Comparison of ENCODE assay signal across 20 cellular contexts in the genomic region with DNA sequence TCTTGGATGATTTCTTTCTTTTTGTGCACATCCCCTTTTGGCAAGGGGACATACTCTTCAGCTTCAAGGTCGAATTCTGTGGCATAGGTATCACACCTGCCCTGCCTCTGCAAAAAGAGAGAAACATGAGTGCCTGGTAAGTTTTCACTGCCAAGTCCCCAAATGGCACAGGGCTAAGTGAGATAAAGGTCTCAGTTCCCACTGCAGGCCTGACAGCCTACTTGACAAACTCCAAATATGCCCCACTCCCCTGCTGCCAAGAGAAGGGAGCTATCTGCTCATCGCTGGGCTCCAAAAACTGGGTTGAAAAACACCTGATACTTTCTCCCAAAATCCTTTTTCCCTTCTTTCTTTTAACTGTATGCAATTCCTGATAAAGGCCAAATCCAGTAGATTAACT. TPM values are rescaled to one million over a fixed set of nuclear protein-coding genes. Genes with fewer than 3 reads are reported as not detected.
DNase-seq lines count a peak whose midpoint lies in the region; ATAC-seq and TF ChIP-seq lines count a peak whose summit lies in the region.
"Had no signal": no experiment of that assay in that cellular context is flagged by ENCODE, and none has a peak within 500 bp of the region (broad histone marks: within the 10 kb centered on the region; RNA-seq: fewer than 3 reads in every experiment).

No MANE protein-coding gene starts in this region.

- H3K4me3 ChIP-seq in HUES6 (ENCODE audit: low read depth, low read length), result no peak overlapping the region
- H3K4me3 ChIP-seq in dorsolateral prefrontal cortex, result peak overlapping the region in 1 of 59 donors; percentile 10
- H3K4me3 ChIP-seq in trophoblast cell (ENCODE audit: low read depth, low read length), result no peak overlapping the region
- H3K4me3 ChIP-seq: GM23248, HAP-1 had no signal

- H3K4me1 ChIP-seq in HUES6 (ENCODE audit: control insufficient read depth, insufficient read depth, low read length) (peaks cover 37% of the 10 kb centered on the region), trophoblast cell (ENCODE audit: control insufficient read depth in 1 of 2, insufficient read depth in 2 of 2, low read length in 2 of 2) (no peaks in the 10 kb centered on the region)
- H3K4me1 ChIP-seq: HAP-1 had no signal

- no peaks in the 10 kb centered on the region for H3K79me2 ChIP-seq in trophoblast cell (ENCODE audit: control insufficient read depth, insufficient read depth, low read length, poor library complexity)

- no peaks in the 10 kb centered on the region for H3K79me1 ChIP-seq in trophoblast cell (ENCODE audit: low read length)

- H3K4me1 Mint-ChIP-seq in activated T-helper 1 cell treated with anti-CD3 and anti-CD28 coated beads, Interleukin-12 subunit alpha, Interleukin-12 subunit beta, Interleukin-2, Interleukin-4 antibody, amounts not matched to agents 30 ng/mL and 10 ng/mL and 1 ng/mL, durations not matched to agents 14 hours and 24 hours and 36 hours (ENCODE audit: low read depth), result peaks cover 4% of the 10 kb centered on the region

- H2BK120ac ChIP-seq in trophoblast cell (ENCODE audit: insufficient read depth, low read length, poor library complexity), result no peak overlapping the region

- H3K4me3 Mint-ChIP-seq in activated T-helper 1 cell treated with anti-CD3 and anti-CD28 coated beads, Interleukin-12 subunit alpha, Interleukin-12 subunit beta, Interleukin-2, Interleukin-4 antibody, amounts not matched to agents 30 ng/mL and 10 ng/mL and 1 ng/mL, durations not matched to agents 14 hours and 24 hours and 36 hours, result no peak overlapping the region
- H3K4me3 Mint-ChIP-seq: CD8-positive, alpha-beta T cell had no signal

- no peak overlapping the region for H4K8ac ChIP-seq in trophoblast cell (ENCODE audit: low read depth, low read length)

- H3K36me3 ChIP-seq in HUES6 (ENCODE audit: control insufficient read depth, insufficient read depth, low read length) (peaks cover 91% of the 10 kb centered on the region), trophoblast cell (ENCODE audit: control insufficient read depth in 1 of 2, insufficient read depth in 2 of 2, low read length in 2 of 2) (peaks cover 34 to 36% of the 10 kb centered on the region in 2 experiments)

- H2BK5ac ChIP-seq in trophoblast cell (ENCODE audit: low read depth, low read length, poor library complexity), result no peak overlapping the region

- no peaks in the 10 kb centered on the region for H3K9me3 Mint-ChIP-seq in activated T-helper 1 cell treated with anti-CD3 and anti-CD28 coated beads, Interleukin-12 subunit alpha, Interleukin-12 subunit beta, Interleukin-2, Interleukin-4 antibody, amounts not matched to agents 30 ng/mL and 10 ng/mL and 1 ng/mL, durations not matched to agents 14 hours and 24 hours and 36 hours
- H3K9me3 Mint-ChIP-seq: CD8-positive, alpha-beta T cell had no signal

- H3K27me3 ChIP-seq in HUES6 (ENCODE audit: control insufficient read depth, insufficient read depth, low read length) (no peaks in the 10 kb centered on the region), dorsolateral prefrontal cortex (no peaks in the 10 kb centered on the region), trophoblast cell (ENCODE audit: insufficient read depth, low read length) (no peaks in the 10 kb centered on the region)

- no peak overlapping the region for H4K91ac ChIP-seq in trophoblast cell (ENCODE audit: low read depth, low read length)

- no CpG with 5 or more reads among the region's 2 CpGs for WGBS in trophoblast cell (ENCODE audit: extremely low coverage, insufficient coverage, insufficient read length)

- ATAC-seq in left cardiac atrium, result peak; percentile 57 to 83
- ATAC-seq: CD8-positive, alpha-beta T cell had no signal

- no peak overlapping the region for H2AFZ ChIP-seq in trophoblast cell (ENCODE audit: insufficient read depth, low read length, poor library complexity)
- H2AFZ ChIP-seq: GM23248 had no signal

- H3K9ac ChIP-seq in HUES6 (ENCODE audit: low read length), result peak overlapping the region; percentile 22
- H3K9ac ChIP-seq in trophoblast cell (ENCODE audit: low read length), result peak overlapping the region; percentile 43
- H3K9ac ChIP-seq: GM23248 had no signal

- H3K4me2 ChIP-seq in trophoblast cell (ENCODE audit: low read length), result no peak overlapping the region

- DNase-seq in dorsolateral prefrontal cortex, result no peak
- no peak for DNase-seq in left cardiac atrium
- DNase-seq in trophoblast cell, result no peak
- no peak for DNase-seq in mesenteric fat pad (ENCODE audit: low spot score)
- DNase-seq in AG08396 (ENCODE audit: low spot score), result no peak
- DNase-seq in activated T-helper 1 cell treated with anti-CD3 and anti-CD28 coated beads, Interleukin-12 subunit alpha, Interleukin-12 subunit beta, Interleukin-2, Interleukin-4 antibody, amounts not matched to agents 30 ng/mL and 10 ng/mL and 1 ng/mL, durations not matched to agents 14 hours and 24 hours and 36 hours (ENCODE audit: low spot score), result no peak
- DNase-seq: Calu3; CD8-positive, alpha-beta T cell; DMS153; GM23248; KBM-7; NCI-H1092; NCI-H1436; NCI-H187 treated with DMSO at 0.1 percent for 48 hours; NCI-H510A; NK-92 treated with Interleukin-12 subunit alpha and Interleukin-12 subunit beta, amount 100 ng/mL, for 24 hours had no signal

- intact Hi-C loops in dorsolateral prefrontal cortex (cut with DNase I), result no loop called here
- intact Hi-C loops in left cardiac atrium (cut with DNase I), result no loop called here
- intact Hi-C loops in activated T-helper 1 cell treated with anti-CD3 and anti-CD28 coated beads, Interleukin-12 subunit alpha, Interleukin-12 subunit beta, Interleukin-2, Interleukin-4 antibody, amounts not matched to agents 30 ng/mL and 10 ng/mL and 1 ng/mL, durations not matched to agents 14 hours and 24 hours and 36 hours (cut with micrococcal nuclease), result no loop called here

- no peak overlapping the region for H2BK12ac ChIP-seq in trophoblast cell (ENCODE audit: low read length)

- TF ChIP-seq CTCF in dorsolateral prefrontal cortex (IDR thresholded peaks at IDR 0.05 in 54 of 56, conservative IDR thresholded peaks at IDR 0.05 in 2 of 56; ENCODE audit: low read depth in 1 of 56, partially characterized antibody in 56 of 56), result no peak

- no peaks in the 10 kb centered on the region for H3K9me3 ChIP-seq in HUES6 (ENCODE audit: control insufficient read depth, insufficient read depth, low read depth, low read length)
- no peaks in the 10 kb centered on the region for H3K9me3 ChIP-seq in trophoblast cell (ENCODE audit: insufficient read depth, low read depth, low read length)
- H3K9me3 ChIP-seq: HAP-1 had no signal

- no peak overlapping the region for H4K12ac ChIP-seq in trophoblast cell (ENCODE audit: low read depth, low read length)

- no peak overlapping the region for H2AK5ac ChIP-seq in trophoblast cell (ENCODE audit: low read length)

- H3K27me3 Mint-ChIP-seq in activated T-helper 1 cell treated with anti-CD3 and anti-CD28 coated beads, Interleukin-12 subunit alpha, Interleukin-12 subunit beta, Interleukin-2, Interleukin-4 antibody, amounts not matched to agents 30 ng/mL and 10 ng/mL and 1 ng/mL, durations not matched to agents 14 hours and 24 hours and 36 hours (ENCODE audit: insufficient read depth), result no peaks in the 10 kb centered on the region

- H3K27ac ChIP-seq in HUES6 (ENCODE audit: low read depth, low read length) (no peak overlapping the region; the same call in 1 of the 2 replicates), dorsolateral prefrontal cortex (peak overlapping the region in 34 of 59 donors; percentile 8 to 85 (median 53)), trophoblast cell (ENCODE audit: low read depth, low read length) (no peak overlapping the region)
- H3K27ac ChIP-seq: GM23248, HL-60, RWPE1 had no signal

- H3K4ac ChIP-seq in trophoblast cell (ENCODE audit: low read depth, low read length), result no peak overlapping the region

- no peak overlapping the region for H3K27ac Mint-ChIP-seq in activated T-helper 1 cell treated with anti-CD3 and anti-CD28 coated beads, Interleukin-12 subunit alpha, Interleukin-12 subunit beta, Interleukin-2, Interleukin-4 antibody, amounts not matched to agents 30 ng/mL and 10 ng/mL and 1 ng/mL, durations not matched to agents 14 hours and 24 hours and 36 hours
- H3K27ac Mint-ChIP-seq: CD8-positive, alpha-beta T cell had no signal

- H3K14ac ChIP-seq in trophoblast cell (ENCODE audit: low read length), result no peak overlapping the region

- H3K36me3 Mint-ChIP-seq in activated T-helper 1 cell treated with anti-CD3 and anti-CD28 coated beads, Interleukin-12 subunit alpha, Interleukin-12 subunit beta, Interleukin-2, Interleukin-4 antibody, amounts not matched to agents 30 ng/mL and 10 ng/mL and 1 ng/mL, durations not matched to agents 14 hours and 24 hours and 36 hours (ENCODE audit: low read depth), result peaks cover 38% of the 10 kb centered on the region

- no peak overlapping the region for H3K18ac ChIP-seq in trophoblast cell (ENCODE audit: low read length)

- H3K23ac ChIP-seq in trophoblast cell (ENCODE audit: low read length), result no peak overlapping the region

RNA-seq across cellular contexts. Expression of a gene that starts 23.0 kb away (rescaled TPM):
- total RNA-seq in dorsolateral prefrontal cortex (10 to 100 TPM; 13.0 to 28.3 (median 18.2) TPM), left cardiac atrium (10 to 100 TPM; 22.1 to 23.7 TPM), mesenteric fat pad (28.7 TPM)
- polyA plus RNA-seq in trophoblast cell (2013), result 22.0 and 22.5 TPM in 2 replicates
- total RNA-seq in activated T-helper 1 cell treated with anti-CD3 and anti-CD28 coated beads, Interleukin-12 subunit alpha, Interleukin-12 subunit beta, Interleukin-2, Interleukin-4 antibody, amounts not matched to agents 30 ng/mL and 10 ng/mL and 1 ng/mL, durations not matched to agents 14 hours and 24 hours and 36 hours, result 135 and 137 TPM in 2 replicates

RNA-seq across cellular contexts. Expression of a gene that starts 48.4 kb away (rescaled TPM):
- total RNA-seq in dorsolateral prefrontal cortex (10 to 100 TPM; 46.8 to 92.6 (median 61.3) TPM), left cardiac atrium (100 to 1,000 TPM in 1 of 2 donors, 10 to 100 TPM in 1; 80.0 to 134 TPM), mesenteric fat pad (226 TPM)
- polyA plus RNA-seq in trophoblast cell (2013), result 320 and 344 TPM in 2 replicates
- 205 and 214 TPM in 2 replicates for total RNA-seq in activated T-helper 1 cell treated with anti-CD3 and anti-CD28 coated beads, Interleukin-12 subunit alpha, Interleukin-12 subunit beta, Interleukin-2, Interleukin-4 antibody, amounts not matched to agents 30 ng/mL and 10 ng/mL and 1 ng/mL, durations not matched to agents 14 hours and 24 hours and 36 hours

RNA-seq across cellular contexts. Expression of a gene that starts 52.6 kb away (rescaled TPM):
- total RNA-seq in dorsolateral prefrontal cortex (10 to 100 TPM in 109 of 120 experiments, 1 to 10 TPM in 11; 5.7 to 16.9 (median 12.9) TPM), left cardiac atrium (10 to 100 TPM; 13.5 to 18.9 TPM), mesenteric fat pad (13.6 TPM)
- 6.7 and 7.2 TPM in 2 replicates for polyA plus RNA-seq in trophoblast cell (2013)
- 18.7 and 19.5 TPM in 2 replicates for total RNA-seq in activated T-helper 1 cell treated with anti-CD3 and anti-CD28 coated beads, Interleukin-12 subunit alpha, Interleukin-12 subunit beta, Interleukin-2, Interleukin-4 antibody, amounts not matched to agents 30 ng/mL and 10 ng/mL and 1 ng/mL, durations not matched to agents 14 hours and 24 hours and 36 hours

Comparison
In these comparisons a context has a peak if more than half of its experiments do, and no peak if none do; other contexts are left out.
1. H3K27ac ChIP-seq: peak in dorsolateral prefrontal cortex (34 of 59); none in HUES6 (single experiment) and trophoblast cell (single experiment).